In genomic region chr6:119942078-119942752, GRCh38 we compare ENCODE assay signal across 23 cellular contexts.
DNase-seq lines count a peak whose midpoint lies in the region; ATAC-seq, FAIRE-seq and TF ChIP-seq lines count a peak whose summit lies in the region.
"Had no signal": no experiment of that assay in that cellular context is flagged by ENCODE, and none has a peak within 500 bp of the region (broad histone marks: within the 10 kb centered on the region; RNA-seq: fewer than 3 reads in every experiment).

No MANE protein-coding gene starts in this region.

- no peak overlapping the region for H2AFZ ChIP-seq in HepG2 (ENCODE audit: low read length)
- H2AFZ ChIP-seq in H1 (ENCODE audit: low read length): no peak overlapping the region

- FAIRE-seq in HepG2 (lab: Jason Lieb, UNC) (no peak), H1 (lab: Jason Lieb, UNC) (no peak)
- FAIRE-seq: A549, D721Med, GM12878, GM18507 had no signal

- no peak for TF ChIP-seq EP300 in HepG2 (IDR thresholded peaks at IDR 0.05; ENCODE audit: low read depth in 2 of 2, low read length in 2 of 2)
- no peak for TF ChIP-seq EP300 in HepG2 (CRISPR knock-in tag; IDR thresholded peaks at IDR 0.05; ENCODE audit: borderline replicate concordance)
- no peak for TF ChIP-seq EP300 in H1 (IDR thresholded peaks at IDR 0.05; ENCODE audit: borderline replicate concordance in 1 of 2, low read depth in 2 of 2, low read length in 2 of 2)

- no peak overlapping the region for H3K9ac ChIP-seq in HepG2 (ENCODE audit: insufficient read depth, low read depth, low read length)
- no peak overlapping the region for H3K9ac ChIP-seq in H1 (replicated peaks in 1 of 4; ENCODE audit: extremely low read depth in 1 of 4, low read depth in 3 of 4, low read length in 3 of 4)
- H3K9ac ChIP-seq in mesendoderm (ENCODE audit: low read length): no peak overlapping the region
- H3K9ac ChIP-seq: BLaER1 treated with 17β-estradiol and CSF1 and Interleukin-3, amounts not matched to agents 10 nM and 100 nM had no signal

- ATAC-seq in HepG2 (no peak), right lobe of liver (no peak)
- ATAC-seq: A549, GM12878 had no signal

- H3K27ac ChIP-seq in HepG2 (ENCODE audit: extremely low read length, insufficient read depth, low read length) (no peak overlapping the region), right lobe of liver (no peak overlapping the region), H1 (ENCODE audit: low read depth, low read length) (no peak overlapping the region), mesendoderm (ENCODE audit: low read depth, low read length) (no peak overlapping the region), spleen (no peak overlapping the region)
- H3K27ac ChIP-seq: A549; BLaER1 treated with 17β-estradiol and CSF1 and Interleukin-3, amounts not matched to agents 10 nM and 100 nM had no signal

- H4K8ac ChIP-seq in H1 (ENCODE audit: extremely low read depth, insufficient read depth, low read length) (no peak overlapping the region), mesendoderm (ENCODE audit: low read depth, low read length) (no peak overlapping the region)

- H2BK20ac ChIP-seq in H1 (ENCODE audit: low read length): no peak overlapping the region

- no peaks in the 10 kb centered on the region for H3K79me2 ChIP-seq in HepG2 (ENCODE audit: insufficient read depth, low read length)
- no peaks in the 10 kb centered on the region for H3K79me2 ChIP-seq in H1 (ENCODE audit: control insufficient read depth in 1 of 2, insufficient read depth in 2 of 2, low read length in 2 of 2)
- no peaks in the 10 kb centered on the region for H3K79me2 ChIP-seq in mesendoderm (ENCODE audit: control insufficient read depth, insufficient read depth, low read length)

- H3K4me3 ChIP-seq in HepG2 (replicated peaks in 1 of 3; ENCODE audit: insufficient read depth in 1 of 3, low read depth in 2 of 3, low read length in 3 of 3) (no peak overlapping the region), right lobe of liver (no peak overlapping the region), H1 (ENCODE audit: extremely low read depth in 1 of 4, insufficient read depth in 2 of 4, low read depth in 3 of 4, low read length in 4 of 4) (no peak overlapping the region), mesendoderm (ENCODE audit: low read length) (no peak overlapping the region), spleen (no peak overlapping the region)
- H3K4me3 ChIP-seq: A549; BLaER1 treated with 17β-estradiol and CSF1 and Interleukin-3, amounts not matched to agents 10 nM and 100 nM; GM12878; HAP-1 had no signal

- H2BK15ac ChIP-seq in H1 (ENCODE audit: low read length) (no peak overlapping the region), mesendoderm (replicated peaks; ENCODE audit: low read depth) (no peak overlapping the region)

- H2BK120ac ChIP-seq in H1 (replicated peaks; ENCODE audit: low read depth, low read length): no peak overlapping the region
- no peak overlapping the region for H2BK120ac ChIP-seq in mesendoderm (ENCODE audit: low read depth, low read length)

- in situ Hi-C loops in HepG2 (cut with HindIII; ENCODE audit: extremely low pct_ligation_motif_present, low pct_unique_long_range_greater_than_20kb): no loop called here

- no peaks in the 10 kb centered on the region for H3K27me3 ChIP-seq in HepG2 (ENCODE audit: control insufficient read depth in 1 of 2, insufficient read depth in 2 of 2, low read length in 2 of 2)
- H3K27me3 ChIP-seq in right lobe of liver: no peaks in the 10 kb centered on the region
- H3K27me3 ChIP-seq in H1 (replicated peaks in 1 of 4; ENCODE audit: control insufficient read depth in 3 of 4, extremely low read depth in 1 of 4, insufficient read depth in 3 of 4, low read length in 3 of 4): no peaks in the 10 kb centered on the region
- no peaks in the 10 kb centered on the region for H3K27me3 ChIP-seq in mesendoderm (ENCODE audit: insufficient read depth, low read length, poor library complexity)
- H3K27me3 ChIP-seq in spleen (replicated peaks in 1 of 7): no peaks in the 10 kb centered on the region
- H3K27me3 ChIP-seq: BE2C; BLaER1 treated with 17β-estradiol and CSF1 and Interleukin-3, amounts not matched to agents 10 nM and 100 nM had no signal

- H3K9me3 ChIP-seq in HepG2 (ENCODE audit: low read length) (no peaks in the 10 kb centered on the region), right lobe of liver (no peaks in the 10 kb centered on the region), H1 (ENCODE audit: insufficient read depth in 2 of 2, low read depth in 1 of 2, low read length in 1 of 2) (no peaks in the 10 kb centered on the region), spleen (no peaks in the 10 kb centered on the region)
- H3K9me3 ChIP-seq: A549, BE2C, HAP-1 had no signal

- no peak overlapping the region for H3K14ac ChIP-seq in H1 (ENCODE audit: insufficient read length)

- H2AK5ac ChIP-seq in H1 (ENCODE audit: low read depth, low read length): no peak overlapping the region
- H2AK5ac ChIP-seq in mesendoderm (ENCODE audit: low read length): no peak overlapping the region

- intact Hi-C loops in HepG2 (cut with micrococcal nuclease; ENCODE audit: unreplicated experiment): no loop called here
- intact Hi-C loops in right lobe of liver (cut with DNase I): no loop called here
- intact Hi-C loops in spleen (cut with DNase I; ENCODE audit: low total_unique reads): no loop called here

- no peak overlapping the region for H4K91ac ChIP-seq in H1 (replicated peaks; ENCODE audit: insufficient read length, low read length)

- DNase-seq in HepG2 (ENCODE audit: low spot score) (no peak), right lobe of liver (no peak), H1 (ENCODE audit: low read depth in 1 of 2, low spot score in 2 of 2) (no peak), mesendoderm (peak; percentile 14), spleen (no peak), putamen (ENCODE audit: low spot score) (no peak)
- DNase-seq in activated CD4-positive, alpha-beta T cell treated with anti-CD3 and anti-CD28 coated beads for 1 hour: no peak
- DNase-seq: 8988T; ACHN; AML-193; BE2C; CD4-positive, alpha-beta T cell; CD8-positive, alpha-beta memory T cell; DMS 273 treated with DMSO at 0.1 percent for 48 hours; DMS79; EL; GDM1 had no signal

- H3K56ac ChIP-seq in H1 (replicated peaks; ENCODE audit: insufficient read length, low read depth, low read length) (no peak overlapping the region), mesendoderm (ENCODE audit: low read length) (no peak overlapping the region)

- H3K4me1 ChIP-seq in HepG2 (ENCODE audit: insufficient read depth, low read length) (no peaks in the 10 kb centered on the region), right lobe of liver (no peaks in the 10 kb centered on the region), H1 (replicated peaks in 1 of 4; ENCODE audit: control insufficient read depth in 3 of 4, insufficient read depth in 4 of 4, low read length in 3 of 4) (no peaks in the 10 kb centered on the region), mesendoderm (ENCODE audit: control insufficient read depth, low read depth, low read length) (no peaks in the 10 kb centered on the region), spleen (peaks cover 0 to 3% (median 0%) of the 10 kb centered on the region in 6 donors)
- H3K4me1 ChIP-seq: A549, BE2C, HAP-1 had no signal

- no TSS peak for BruUV-seq in HepG2 (replicated peaks; lab: Mats Ljungman, UMichigan)

- H3K23me2 ChIP-seq in H1 (ENCODE audit: low read depth, low read length): no peaks in the 10 kb centered on the region

- H2BK5ac ChIP-seq in H1 (ENCODE audit: low read depth, low read length) (no peak overlapping the region), mesendoderm (ENCODE audit: low read length) (no peak overlapping the region)

- WGBS in HepG2 (ENCODE audit: low lambda C conversion rate): 6% methylated on average over 3 of the region's 3 CpGs
- no CpG with 5 or more reads among the region's 3 CpGs for WGBS in right lobe of liver (ENCODE audit: insufficient coverage, low coverage, low lambda C conversion rate, missing lambda C conversion rate)
- 91% methylated on average over 3 of the region's 3 CpGs; no CpG with 5 or more reads in 1 of the 2 experiments for WGBS in H1 (ENCODE audit: extremely low coverage in 1 of 2, insufficient coverage in 1 of 2, insufficient read length in 1 of 2, insufficient replicate concordance in 2 of 2, low coverage in 1 of 2, low lambda C conversion rate in 2 of 2, missing lambda C conversion rate in 1 of 2), 2 experiments
- WGBS in mesendoderm (ENCODE audit: extremely low coverage, insufficient coverage, low lambda C conversion rate): no CpG with 5 or more reads among the region's 3 CpGs
- 55 to 90% (median 80%) methylated on average over 3 of the region's 3 CpGs for WGBS in spleen, 5 donors

- H3K4ac ChIP-seq in H1 (replicated peaks; ENCODE audit: insufficient read length, low read depth, low read length): no peak overlapping the region
- H3K4ac ChIP-seq in mesendoderm (ENCODE audit: low read depth, low read length): no peak overlapping the region

- H4K20me1 ChIP-seq in HepG2 (ENCODE audit: insufficient read depth, low read length) (no peaks in the 10 kb centered on the region), H1 (replicated peaks in 1 of 2; ENCODE audit: control insufficient read depth in 1 of 2, insufficient read depth in 2 of 2, low read length in 2 of 2) (no peaks in the 10 kb centered on the region)
- H4K20me1 ChIP-seq: BLaER1 treated with 17β-estradiol and CSF1 and Interleukin-3, amounts not matched to agents 10 nM and 100 nM had no signal

- POLR2A ChIA-PET in HepG2 (lab: Yijun Ruan, JAX): no interaction called here
- POLR2A ChIA-PET in H1 (lab: Charles Lee; ENCODE audit: partially characterized antibody): no interaction called here

- H4K5ac ChIP-seq in H1 (ENCODE audit: insufficient read length, low read depth, low read length) (no peak overlapping the region), mesendoderm (ENCODE audit: low read length) (no peak overlapping the region)

- H3K18ac ChIP-seq in H1 (ENCODE audit: extremely low read depth, low read length): no peak overlapping the region
- H3K18ac ChIP-seq in mesendoderm (ENCODE audit: low read length): no peak overlapping the region

- H3K4me2 ChIP-seq in HepG2 (ENCODE audit: low read depth, low read length) (no peak overlapping the region), H1 (ENCODE audit: insufficient read depth in 1 of 2, low read depth in 2 of 2, low read length in 2 of 2) (no peak overlapping the region), mesendoderm (ENCODE audit: low read length) (no peak overlapping the region)
- H3K4me2 ChIP-seq: A549; BLaER1 treated with 17β-estradiol and CSF1 and Interleukin-3, amounts not matched to agents 10 nM and 100 nM had no signal

- H3K36me3 ChIP-seq in HepG2 (replicated peaks in 1 of 2; ENCODE audit: control insufficient read depth in 1 of 2, insufficient read depth in 2 of 2, low read length in 2 of 2) (no peaks in the 10 kb centered on the region), right lobe of liver (no peaks in the 10 kb centered on the region), H1 (ENCODE audit: control insufficient read depth in 2 of 4, insufficient read depth in 4 of 4, low read length in 3 of 4) (no peaks in the 10 kb centered on the region), mesendoderm (ENCODE audit: control insufficient read depth, insufficient read depth, low read length) (no peaks in the 10 kb centered on the region), spleen (no peaks in the 10 kb centered on the region)
- H3K36me3 ChIP-seq: BE2C; BLaER1 treated with 17β-estradiol and CSF1 and Interleukin-3, amounts not matched to agents 10 nM and 100 nM; HAP-1 had no signal

- no peak for TF ChIP-seq POLR2A in HepG2 (IDR thresholded peaks at IDR 0.05; ENCODE audit: insufficient read depth in 1 of 2, low read depth in 2 of 2, low read length in 2 of 2)
- no peak for TF ChIP-seq POLR2A in right lobe of liver (IDR thresholded peaks at IDR 0.05)
- no peak for TF ChIP-seq POLR2A in H1 (IDR thresholded peaks at IDR 0.05; ENCODE audit: control extremely low read depth in 1 of 2, low read depth in 2 of 2, low read length in 2 of 2)
- no peak for TF ChIP-seq POLR2A in spleen (IDR thresholded peaks at IDR 0.05)

- H3K23ac ChIP-seq in H1 (ENCODE audit: insufficient read length): no peak overlapping the region
- H3K23ac ChIP-seq in mesendoderm (ENCODE audit: low read length): no peak overlapping the region

- no peak for TF ChIP-seq CTCF in HepG2 (CRISPR knock-in tag; IDR thresholded peaks at IDR 0.05)
- TF ChIP-seq CTCF in right lobe of liver (IDR thresholded peaks at IDR 0.05): no peak
- TF ChIP-seq CTCF in H1 (IDR thresholded peaks at IDR 0.05; ENCODE audit: control extremely low read depth in 1 of 3, insufficient read depth in 1 of 3, low read depth in 1 of 3, low read length in 3 of 3): no peak
- TF ChIP-seq CTCF in spleen (IDR thresholded peaks at IDR 0.05 in 8 of 11, conservative IDR thresholded peaks at IDR 0.05 in 3 of 11): no peak

- no peak overlapping the region for H2BK12ac ChIP-seq in H1 (ENCODE audit: low read depth, low read length)

- H3K79me1 ChIP-seq in H1 (ENCODE audit: low read depth, low read length): no peaks in the 10 kb centered on the region; the same call in 1 of the 2 replicates
- H3K79me1 ChIP-seq in mesendoderm (ENCODE audit: low read length): no peaks in the 10 kb centered on the region

- TF ChIP-seq RAD21 in HepG2 (CRISPR knock-in tag; IDR thresholded peaks at IDR 0.05): no peak
- peak; percentile 14 to 36 for TF ChIP-seq RAD21 in H1 (IDR thresholded peaks at IDR 0.05 in 1 of 2, conservative IDR thresholded peaks at IDR 0.05 in 1 of 2; ENCODE audit: low read depth in 2 of 2, low read length in 2 of 2)

- CTCF ChIA-PET in HepG2 (lab: Yijun Ruan, JAX; ENCODE audit: low intra/inter-chr PET ratio, low total read pairs): no interaction called here
- CTCF ChIA-PET in H1 (lab: Charles Lee; ENCODE audit: partially characterized antibody): interaction anchor here (1.0 to 1.7 kb wide), 5 partner anchors 10 to 197 kb away, joined by 3 to 7 read pairs (median 4); no protein-coding TSS in a partner anchor

Comparison
In these comparisons a context has a peak if more than half of its experiments do, and no peak if none do; other contexts are left out.
1. Of the 41 proteins assayed by ChIP-seq in both HepG2 and H1: peak only in HepG2: none; only in H1: RAD21; in both: none; in neither: 40.